Comparison of ENCODE assay signal across 2 cellular contexts in the genomic region with DNA sequence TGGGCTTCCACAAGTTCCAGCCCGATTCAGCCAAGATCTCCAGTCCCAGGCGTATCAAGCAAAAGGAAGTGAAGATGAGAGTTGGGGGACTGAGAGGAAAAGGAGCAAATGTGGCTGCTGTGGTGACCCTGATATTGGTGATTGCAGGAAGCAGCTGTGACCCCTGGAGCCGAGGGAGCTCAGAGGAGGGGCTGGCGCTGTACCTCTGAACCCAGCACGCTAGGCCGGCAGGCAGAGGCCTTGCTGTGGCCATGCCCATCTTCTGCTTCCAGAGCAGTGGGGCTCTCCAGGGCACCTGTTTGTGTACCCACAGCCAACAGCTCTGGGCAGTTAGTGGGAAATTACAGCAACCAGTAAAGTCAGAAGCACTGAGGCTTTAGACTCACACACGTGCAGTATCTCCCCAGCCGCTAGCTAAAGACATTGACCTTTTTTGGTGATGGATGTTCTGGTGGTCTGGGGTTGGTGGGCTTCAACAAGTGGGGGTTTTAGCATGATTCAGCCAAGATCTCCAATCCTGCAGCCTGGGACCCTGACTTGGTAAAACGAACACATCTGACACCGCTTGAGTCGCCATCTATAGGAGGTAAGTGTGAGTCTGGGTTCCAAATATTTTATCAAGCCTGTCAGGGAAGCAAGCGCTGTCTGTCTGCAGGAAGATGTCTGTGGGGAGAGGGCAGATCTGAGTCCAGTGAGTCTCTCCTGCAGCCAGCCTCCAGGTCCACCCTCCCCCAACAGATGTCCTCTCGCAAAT.
TF ChIP-seq lines count a peak whose summit lies in the region.

No MANE protein-coding gene starts in this region.

TF ChIP-seq in HepG2, 621 proteins besides CTCF, POLR2A, EP300 and RAD21 (continues in another document):
- TF ChIP-seq, protein P1, sequence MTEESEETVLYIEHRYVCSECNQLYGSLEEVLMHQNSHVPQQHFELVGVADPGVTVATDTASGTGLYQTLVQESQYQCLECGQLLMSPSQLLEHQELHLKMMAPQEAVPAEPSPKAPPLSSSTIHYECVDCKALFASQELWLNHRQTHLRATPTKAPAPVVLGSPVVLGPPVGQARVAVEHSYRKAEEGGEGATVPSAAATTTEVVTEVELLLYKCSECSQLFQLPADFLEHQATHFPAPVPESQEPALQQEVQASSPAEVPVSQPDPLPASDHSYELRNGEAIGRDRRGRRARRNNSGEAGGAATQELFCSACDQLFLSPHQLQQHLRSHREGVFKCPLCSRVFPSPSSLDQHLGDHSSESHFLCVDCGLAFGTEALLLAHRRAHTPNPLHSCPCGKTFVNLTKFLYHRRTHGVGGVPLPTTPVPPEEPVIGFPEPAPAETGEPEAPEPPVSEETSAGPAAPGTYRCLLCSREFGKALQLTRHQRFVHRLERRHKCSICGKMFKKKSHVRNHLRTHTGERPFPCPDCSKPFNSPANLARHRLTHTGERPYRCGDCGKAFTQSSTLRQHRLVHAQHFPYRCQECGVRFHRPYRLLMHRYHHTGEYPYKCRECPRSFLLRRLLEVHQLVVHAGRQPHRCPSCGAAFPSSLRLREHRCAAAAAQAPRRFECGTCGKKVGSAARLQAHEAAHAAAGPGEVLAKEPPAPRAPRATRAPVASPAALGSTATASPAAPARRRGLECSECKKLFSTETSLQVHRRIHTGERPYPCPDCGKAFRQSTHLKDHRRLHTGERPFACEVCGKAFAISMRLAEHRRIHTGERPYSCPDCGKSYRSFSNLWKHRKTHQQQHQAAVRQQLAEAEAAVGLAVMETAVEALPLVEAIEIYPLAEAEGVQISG (CRISPR knock-in tag; IDR thresholded peaks at IDR 0.05), result no peak
- TF ChIP-seq TCF7 (IDR thresholded peaks at IDR 0.05; ENCODE audit: low read depth) (no peak), NCOR1 (IDR thresholded peaks at IDR 0.05; ENCODE audit: borderline replicate concordance, low read length) (no peak), FLYWCH1 (CRISPR knock-in tag; IDR thresholded peaks at IDR 0.05) (no peak), ZMYM4 (CRISPR knock-in tag; IDR thresholded peaks at IDR 0.05) (no peak), PRMT3 (CRISPR knock-in tag; IDR thresholded peaks at IDR 0.05; ENCODE audit: borderline replicate concordance, low read depth) (no peak), MTA1 (CRISPR knock-in tag; IDR thresholded peaks at IDR 0.05; ENCODE audit: borderline replicate concordance) (0 out of 2 replicates have a peak, but pooled peaks have one; percentile 20), ZNF788 (CRISPR knock-in tag; IDR thresholded peaks at IDR 0.05; ENCODE audit: borderline replicate concordance) (no peak), THAP11 (CRISPR knock-in tag; IDR thresholded peaks at IDR 0.05) (no peak), ZNF430 (CRISPR knock-in tag; IDR thresholded peaks at IDR 0.05) (no peak), NFRKB (IDR thresholded peaks at IDR 0.05) (no peak), ZNF432 (CRISPR knock-in tag; IDR thresholded peaks at IDR 0.05; ENCODE audit: borderline replicate concordance) (no peak), GTF2F1 (IDR thresholded peaks at IDR 0.05; ENCODE audit: low read length) (no peak), RELA (CRISPR knock-in tag; IDR thresholded peaks at IDR 0.05) (no peak), ZFX (CRISPR knock-in tag; IDR thresholded peaks at IDR 0.05; ENCODE audit: low read depth) (peak; percentile 55), ZNF543 (CRISPR knock-in tag; IDR thresholded peaks at IDR 0.05) (no peak), ZNF253 (CRISPR knock-in tag; IDR thresholded peaks at IDR 0.05; ENCODE audit: borderline replicate concordance) (no peak), MAZ (IDR thresholded peaks at IDR 0.05; ENCODE audit: borderline replicate concordance, low read depth, low read length) (no peak), MAZ (CRISPR knock-in tag; IDR thresholded peaks at IDR 0.05; ENCODE audit: low read depth) (no peak), MIER3 (CRISPR knock-in tag; IDR thresholded peaks at IDR 0.05; ENCODE audit: borderline replicate concordance) (no peak), ZFP90 (CRISPR knock-in tag; IDR thresholded peaks at IDR 0.05; ENCODE audit: borderline replicate concordance) (no peak), ZNF687 (CRISPR knock-in tag; IDR thresholded peaks at IDR 0.05) (peak; percentile 86), SALL1 (CRISPR knock-in tag; IDR thresholded peaks at IDR 0.05) (0 out of 2 replicates have a peak, but pooled peaks have one; percentile 8)
- TF ChIP-seq, protein P2, sequence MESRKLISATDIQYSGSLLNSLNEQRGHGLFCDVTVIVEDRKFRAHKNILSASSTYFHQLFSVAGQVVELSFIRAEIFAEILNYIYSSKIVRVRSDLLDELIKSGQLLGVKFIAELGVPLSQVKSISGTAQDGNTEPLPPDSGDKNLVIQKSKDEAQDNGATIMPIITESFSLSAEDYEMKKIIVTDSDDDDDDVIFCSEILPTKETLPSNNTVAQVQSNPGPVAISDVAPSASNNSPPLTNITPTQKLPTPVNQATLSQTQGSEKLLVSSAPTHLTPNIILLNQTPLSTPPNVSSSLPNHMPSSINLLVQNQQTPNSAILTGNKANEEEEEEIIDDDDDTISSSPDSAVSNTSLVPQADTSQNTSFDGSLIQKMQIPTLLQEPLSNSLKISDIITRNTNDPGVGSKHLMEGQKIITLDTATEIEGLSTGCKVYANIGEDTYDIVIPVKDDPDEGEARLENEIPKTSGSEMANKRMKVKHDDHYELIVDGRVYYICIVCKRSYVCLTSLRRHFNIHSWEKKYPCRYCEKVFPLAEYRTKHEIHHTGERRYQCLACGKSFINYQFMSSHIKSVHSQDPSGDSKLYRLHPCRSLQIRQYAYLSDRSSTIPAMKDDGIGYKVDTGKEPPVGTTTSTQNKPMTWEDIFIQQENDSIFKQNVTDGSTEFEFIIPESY (CRISPR knock-in tag; IDR thresholded peaks at IDR 0.05), result peak; percentile 36; the same call in 1 of the 2 replicates

TF ChIP-seq in WTC11, 78 proteins besides CTCF, POLR2A, EP300 and RAD21:
- TF ChIP-seq, protein P3, sequence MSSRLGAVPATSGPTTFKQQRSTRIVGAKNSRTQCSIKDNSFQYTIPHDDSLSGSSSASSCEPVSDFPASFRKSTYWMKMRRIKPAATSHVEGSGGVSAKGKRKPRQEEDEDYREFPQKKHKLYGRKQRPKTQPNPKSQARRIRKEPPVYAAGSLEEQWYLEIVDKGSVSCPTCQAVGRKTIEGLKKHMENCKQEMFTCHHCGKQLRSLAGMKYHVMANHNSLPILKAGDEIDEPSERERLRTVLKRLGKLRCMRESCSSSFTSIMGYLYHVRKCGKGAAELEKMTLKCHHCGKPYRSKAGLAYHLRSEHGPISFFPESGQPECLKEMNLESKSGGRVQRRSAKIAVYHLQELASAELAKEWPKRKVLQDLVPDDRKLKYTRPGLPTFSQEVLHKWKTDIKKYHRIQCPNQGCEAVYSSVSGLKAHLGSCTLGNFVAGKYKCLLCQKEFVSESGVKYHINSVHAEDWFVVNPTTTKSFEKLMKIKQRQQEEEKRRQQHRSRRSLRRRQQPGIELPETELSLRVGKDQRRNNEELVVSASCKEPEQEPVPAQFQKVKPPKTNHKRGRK (CRISPR knock-in tag; IDR thresholded peaks at IDR 0.05; ENCODE audit: borderline replicate concordance), result no peak
- TF ChIP-seq, protein P4, sequence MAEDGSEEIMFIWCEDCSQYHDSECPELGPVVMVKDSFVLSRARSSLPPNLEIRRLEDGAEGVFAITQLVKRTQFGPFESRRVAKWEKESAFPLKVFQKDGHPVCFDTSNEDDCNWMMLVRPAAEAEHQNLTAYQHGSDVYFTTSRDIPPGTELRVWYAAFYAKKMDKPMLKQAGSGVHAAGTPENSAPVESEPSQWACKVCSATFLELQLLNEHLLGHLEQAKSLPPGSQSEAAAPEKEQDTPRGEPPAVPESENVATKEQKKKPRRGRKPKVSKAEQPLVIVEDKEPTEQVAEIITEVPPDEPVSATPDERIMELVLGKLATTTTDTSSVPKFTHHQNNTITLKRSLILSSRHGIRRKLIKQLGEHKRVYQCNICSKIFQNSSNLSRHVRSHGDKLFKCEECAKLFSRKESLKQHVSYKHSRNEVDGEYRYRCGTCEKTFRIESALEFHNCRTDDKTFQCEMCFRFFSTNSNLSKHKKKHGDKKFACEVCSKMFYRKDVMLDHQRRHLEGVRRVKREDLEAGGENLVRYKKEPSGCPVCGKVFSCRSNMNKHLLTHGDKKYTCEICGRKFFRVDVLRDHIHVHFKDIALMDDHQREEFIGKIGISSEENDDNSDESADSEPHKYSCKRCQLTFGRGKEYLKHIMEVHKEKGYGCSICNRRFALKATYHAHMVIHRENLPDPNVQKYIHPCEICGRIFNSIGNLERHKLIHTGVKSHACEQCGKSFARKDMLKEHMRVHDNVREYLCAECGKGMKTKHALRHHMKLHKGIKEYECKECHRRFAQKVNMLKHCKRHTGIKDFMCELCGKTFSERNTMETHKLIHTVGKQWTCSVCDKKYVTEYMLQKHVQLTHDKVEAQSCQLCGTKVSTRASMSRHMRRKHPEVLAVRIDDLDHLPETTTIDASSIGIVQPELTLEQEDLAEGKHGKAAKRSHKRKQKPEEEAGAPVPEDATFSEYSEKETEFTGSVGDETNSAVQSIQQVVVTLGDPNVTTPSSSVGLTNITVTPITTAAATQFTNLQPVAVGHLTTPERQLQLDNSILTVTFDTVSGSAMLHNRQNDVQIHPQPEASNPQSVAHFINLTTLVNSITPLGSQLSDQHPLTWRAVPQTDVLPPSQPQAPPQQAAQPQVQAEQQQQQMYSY (CRISPR knock-in tag; IDR thresholded peaks at IDR 0.05), result no peak
- TF ChIP-seq MLX (CRISPR knock-in tag; IDR thresholded peaks at IDR 0.05) (no peak), EMX1 (CRISPR knock-in tag; IDR thresholded peaks at IDR 0.05) (no peak), GRHL2 (CRISPR knock-in tag; IDR thresholded peaks at IDR 0.05; ENCODE audit: insufficient replicate concordance, severe bottlenecking) (no peak)
TF ChIP-seq in WTC11: peak in this region for 0.
